1 cellular context compared by ENCODE assay signal in genomic region chr1:225710804-225711203, GRCh38.
TF ChIP-seq lines count a peak whose summit lies in the region.

No MANE protein-coding gene starts in this region.

TF ChIP-seq in HEK293, 187 proteins besides CTCF, POLR2A, EP300 and RAD21 (continued from another document):
- TF ChIP-seq ZSCAN4 (tag by site-specific recombination; IDR thresholded peaks at IDR 0.05) = no peak
- TF ChIP-seq ZNF629 (tag by site-specific recombination; IDR thresholded peaks at IDR 0.05) = peak; percentile 34; the same call in 1 of the 2 replicates
- TF ChIP-seq HIC1 (tag by site-specific recombination; IDR thresholded peaks at IDR 0.05) = peak; percentile 43; the same call in 1 of the 2 replicates
- no peak for TF ChIP-seq ZXDB (tag by site-specific recombination; IDR thresholded peaks at IDR 0.05)
- peak; percentile 35; the same call in 1 of the 2 replicates for TF ChIP-seq ZNF398 (tag by site-specific recombination; IDR thresholded peaks at IDR 0.05)
- TF ChIP-seq ZNF571 (tag by site-specific recombination; IDR thresholded peaks at IDR 0.05) = no peak
- TF ChIP-seq ZNF639 (tag by site-specific recombination; IDR thresholded peaks at IDR 0.05) = no peak
- TF ChIP-seq, protein P1, sequence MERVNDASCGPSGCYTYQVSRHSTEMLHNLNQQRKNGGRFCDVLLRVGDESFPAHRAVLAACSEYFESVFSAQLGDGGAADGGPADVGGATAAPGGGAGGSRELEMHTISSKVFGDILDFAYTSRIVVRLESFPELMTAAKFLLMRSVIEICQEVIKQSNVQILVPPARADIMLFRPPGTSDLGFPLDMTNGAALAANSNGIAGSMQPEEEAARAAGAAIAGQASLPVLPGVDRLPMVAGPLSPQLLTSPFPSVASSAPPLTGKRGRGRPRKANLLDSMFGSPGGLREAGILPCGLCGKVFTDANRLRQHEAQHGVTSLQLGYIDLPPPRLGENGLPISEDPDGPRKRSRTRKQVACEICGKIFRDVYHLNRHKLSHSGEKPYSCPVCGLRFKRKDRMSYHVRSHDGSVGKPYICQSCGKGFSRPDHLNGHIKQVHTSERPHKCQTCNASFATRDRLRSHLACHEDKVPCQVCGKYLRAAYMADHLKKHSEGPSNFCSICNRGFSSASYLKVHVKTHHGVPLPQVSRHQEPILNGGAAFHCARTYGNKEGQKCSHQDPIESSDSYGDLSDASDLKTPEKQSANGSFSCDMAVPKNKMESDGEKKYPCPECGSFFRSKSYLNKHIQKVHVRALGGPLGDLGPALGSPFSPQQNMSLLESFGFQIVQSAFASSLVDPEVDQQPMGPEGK (tag by site-specific recombination; IDR thresholded peaks at IDR 0.05) = 0 out of 2 replicates have a peak, but pooled peaks have one; percentile 22
- no peak for TF ChIP-seq TCF7L2 (IDR thresholded peaks at IDR 0.05; ENCODE audit: borderline replicate concordance, low read depth, low read length)
- TF ChIP-seq, protein P2, sequence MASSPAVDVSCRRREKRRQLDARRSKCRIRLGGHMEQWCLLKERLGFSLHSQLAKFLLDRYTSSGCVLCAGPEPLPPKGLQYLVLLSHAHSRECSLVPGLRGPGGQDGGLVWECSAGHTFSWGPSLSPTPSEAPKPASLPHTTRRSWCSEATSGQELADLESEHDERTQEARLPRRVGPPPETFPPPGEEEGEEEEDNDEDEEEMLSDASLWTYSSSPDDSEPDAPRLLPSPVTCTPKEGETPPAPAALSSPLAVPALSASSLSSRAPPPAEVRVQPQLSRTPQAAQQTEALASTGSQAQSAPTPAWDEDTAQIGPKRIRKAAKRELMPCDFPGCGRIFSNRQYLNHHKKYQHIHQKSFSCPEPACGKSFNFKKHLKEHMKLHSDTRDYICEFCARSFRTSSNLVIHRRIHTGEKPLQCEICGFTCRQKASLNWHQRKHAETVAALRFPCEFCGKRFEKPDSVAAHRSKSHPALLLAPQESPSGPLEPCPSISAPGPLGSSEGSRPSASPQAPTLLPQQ (tag by site-specific recombination; IDR thresholded peaks at IDR 0.05) = peak; percentile 95
